ENCODE assay signal across 25 cellular contexts in genomic region chr5:174925586-174925985, GRCh38.
DNase-seq lines count a peak whose midpoint lies in the region; ATAC-seq lines count a peak whose summit lies in the region.
"Had no signal": no experiment of that assay in that cellular context is flagged by ENCODE, and none has a peak within 500 bp of the region (broad histone marks: within the 10 kb centered on the region; RNA-seq: fewer than 3 reads in every experiment).

No MANE protein-coding gene starts in this region.

- ATAC-seq in GM18858 (IDR thresholded peaks at IDR 0.05; ENCODE audit: unreplicated experiment) (no peak), HG02678 (IDR thresholded peaks at IDR 0.05; ENCODE audit: unreplicated experiment) (no peak), HG03097 (IDR thresholded peaks at IDR 0.05; ENCODE audit: low FRiP score, unreplicated experiment) (no peak)
- ATAC-seq: GM12878 had no signal

- no peak overlapping the region for H3K4me3 ChIP-seq in SK-N-MC
- H3K4me3 ChIP-seq: BLaER1, GM12878 had no signal

- no peaks in the 10 kb centered on the region for H3K36me3 ChIP-seq in SK-N-MC (ENCODE audit: insufficient read depth, low read length)
- H3K36me3 ChIP-seq: BE2C, BLaER1 had no signal

- H3K9ac ChIP-seq in SK-N-MC (ENCODE audit: insufficient read length) = no peak overlapping the region
- H3K9ac ChIP-seq: BLaER1 had no signal

- no peaks in the 10 kb centered on the region for H3K9me3 ChIP-seq in SK-N-MC (ENCODE audit: low read depth, low read length)
- H3K9me3 ChIP-seq: BE2C, BLaER1 had no signal

- H3K27ac ChIP-seq in SK-N-MC = peak overlapping the region; percentile 16; the same call in 1 of the 2 replicates
- H3K27ac ChIP-seq: BLaER1 had no signal

- DNase-seq in SK-N-MC (ENCODE audit: low read depth, low spot score) (no peak), foreskin melanocyte (peak; percentile 35), medulla oblongata (ENCODE audit: extremely low spot score) (peak; percentile 49), pons (ENCODE audit: low spot score) (peak; percentile 77), RKO (ENCODE audit: low spot score) (no peak)
- DNase-seq: 8988T; ACHN; BE2C; C1 segment of cervical spinal cord; CD4-positive, alpha-beta memory T cell; CD4-positive, CD25-positive, alpha-beta regulatory T cell; CD8-positive, alpha-beta memory T cell; COR-L47; DMS 273 treated with DMSO at 0.1 percent for 48 hours; DMS153; DMS53; DMS79; DND-41; EL; GDM1 had no signal

Comparison
In these comparisons a context has a peak if more than half of its experiments do, and no peak if none do; other contexts are left out.
1. DNase-seq: peak in foreskin melanocyte (single experiment), medulla oblongata (single experiment) and pons (single experiment); none in SK-N-MC (single experiment) and RKO (single experiment).